Comparison of ENCODE assay signal across 38 cellular contexts in the genomic region with DNA sequence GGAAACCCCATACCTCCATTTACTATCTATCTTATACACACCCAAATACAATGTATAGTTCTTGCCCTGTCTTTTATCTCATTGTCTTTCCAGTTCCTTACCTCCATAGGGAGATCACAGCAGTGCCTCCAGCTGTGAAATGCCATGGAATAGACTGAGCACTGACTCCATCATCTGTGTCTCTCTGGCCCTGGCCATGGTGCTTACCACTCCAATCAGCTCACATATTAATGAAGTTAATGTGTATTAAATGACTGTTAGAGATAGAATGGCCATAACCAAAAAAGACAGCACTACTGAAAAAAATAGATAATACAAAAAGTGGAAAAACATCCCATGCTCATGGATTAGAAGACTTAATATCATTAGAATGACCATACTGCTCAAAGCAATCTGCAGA.
"Had no signal": no experiment of that assay in that cellular context is flagged by ENCODE, and none has a peak within 500 bp of the region (broad histone marks: within the 10 kb centered on the region; RNA-seq: fewer than 3 reads in every experiment).

No MANE protein-coding gene starts in this region.

- H3K4me3 Mint-ChIP-seq: activated naive CD4-positive, alpha-beta T cell treated with anti-CD3 and anti-CD28 coated beads for 36 hours; activated naive CD4-positive, alpha-beta T cell treated with anti-CD3 and anti-CD28 coated beads, Interleukin-2, amount 10 ng/mL, durations not matched to agents 7 days and 5 days; activated naive CD4-positive, alpha-beta T cell treated with anti-CD3 and anti-CD28 coated beads, Interleukin-2, amount 50 U/mL, for 24 hours; activated naive CD8-positive, alpha-beta T cell; activated naive CD8-positive, alpha-beta T cell treated with anti-CD3 and anti-CD28 coated beads for 36 hours; activated naive CD8-positive, alpha-beta T cell treated with anti-CD3 and anti-CD28 coated beads, Interleukin-2, amount 10 ng/mL, durations not matched to agents 7 days and 5 days; activated naive CD8-positive, alpha-beta T cell treated with anti-CD3 and anti-CD28 coated beads, Interleukin-2, amount 50 U/mL, for 24 hours; activated T-cell treated with anti-CD3 and anti-CD28 coated beads, Interleukin-2, amount 50 U/mL, for 24 hours; activated T-cell treated with anti-CD3 and anti-CD28 coated beads, Interleukin-2, amount 50 U/mL, for 4 hours; activated T-cell treated with anti-CD3 and anti-CD28 coated beads, Interleukin-2, amount 50 U/mL, for 72 hours; activated T-helper 1 cell treated with anti-CD3 and anti-CD28 coated beads, Interleukin-12 subunit alpha, Interleukin-12 subunit beta, Interleukin-2, Interleukin-4 antibody, amounts not matched to agents 30 ng/mL and 10 ng/mL and 1 ng/mL, durations not matched to agents 14 hours and 24 hours and 36 hours; activated T-helper 17 cell treated with anti-CD3 and anti-CD28 coated beads, Interleukin-2, amount 50 U/mL, for 72 hours; brain; central memory CD8-positive, alpha-beta T cell had no signal

- H3K36me3 Mint-ChIP-seq: activated naive CD4-positive, alpha-beta T cell treated with anti-CD3 and anti-CD28 coated beads, Interleukin-2, amount 10 ng/mL, durations not matched to agents 7 days and 5 days; activated naive CD4-positive, alpha-beta T cell treated with anti-CD3 and anti-CD28 coated beads, Interleukin-2, amount 50 U/mL, for 24 hours; activated naive CD4-positive, alpha-beta T cell treated with anti-CD3 and anti-CD28 coated beads, Interleukin-2, amount 50 U/mL, for 72 hours; activated naive CD8-positive, alpha-beta T cell; activated naive CD8-positive, alpha-beta T cell treated with anti-CD3 and anti-CD28 coated beads, Interleukin-2, amount 10 ng/mL, durations not matched to agents 7 days and 5 days; brain had no signal

- H3K27me3 Mint-ChIP-seq: activated naive CD8-positive, alpha-beta T cell treated with anti-CD3 and anti-CD28 coated beads, Interleukin-2, amount 50 U/mL, for 24 hours had no signal

- H3K36me3 ChIP-seq: adrenal gland, ascending aorta, brain microvascular endothelial cell, breast epithelium, cardiac muscle cell had no signal

- H3K9me3 Mint-ChIP-seq: activated naive CD4-positive, alpha-beta T cell treated with anti-CD3 and anti-CD28 coated beads for 36 hours; activated naive CD4-positive, alpha-beta T cell treated with anti-CD3 and anti-CD28 coated beads, Interleukin-2, amount 10 ng/mL, durations not matched to agents 7 days and 5 days; activated naive CD4-positive, alpha-beta T cell treated with anti-CD3 and anti-CD28 coated beads, Interleukin-2, amount 50 U/mL, for 24 hours; activated naive CD8-positive, alpha-beta T cell treated with anti-CD3 and anti-CD28 coated beads for 36 hours; activated naive CD8-positive, alpha-beta T cell treated with anti-CD3 and anti-CD28 coated beads, Interleukin-2, amount 10 ng/mL, durations not matched to agents 7 days and 5 days; activated T-cell treated with anti-CD3 and anti-CD28 coated beads, Interleukin-2, amount 50 U/mL, for 4 hours; activated T-cell treated with anti-CD3 and anti-CD28 coated beads, Interleukin-2, amount 50 U/mL, for 72 hours; activated T-helper 1 cell treated with anti-CD3 and anti-CD28 coated beads, Interleukin-12 subunit alpha, Interleukin-12 subunit beta, Interleukin-2, Interleukin-4 antibody, amounts not matched to agents 30 ng/mL and 10 ng/mL and 1 ng/mL, durations not matched to agents 14 hours and 24 hours and 36 hours; activated T-helper 17 cell treated with anti-CD3 and anti-CD28 coated beads, Interleukin-2, amount 50 U/mL, for 72 hours; activated T-helper 2 cell treated with anti-CD3 and anti-CD28 coated beads, Interferon-gamma antibody, Interleukin-2, Interleukin-4, amounts not matched to agents 10 μg/mL and 5 μg/mL and 100 μg/mL, durations not matched to agents 14 hours and 24 hours and 36 hours; central memory CD8-positive, alpha-beta T cell had no signal

- ATAC-seq: activated naive CD4-positive, alpha-beta T cell treated with anti-CD3 and anti-CD28 coated beads, Interleukin-2, amount 50 U/mL, for 72 hours; activated naive CD8-positive, alpha-beta T cell treated with anti-CD3 and anti-CD28 coated beads, Interleukin-2, amount 50 U/mL, for 24 hours; activated T-cell treated with anti-CD3 and anti-CD28 coated beads, Interleukin-2, amount 50 U/mL, for 4 hours; activated T-cell treated with anti-CD3 and anti-CD28 coated beads, Interleukin-2, amount 50 U/mL, for 72 hours; activated T-helper 17 cell treated with anti-CD3 and anti-CD28 coated beads, Interleukin-2, amount 50 U/mL, for 72 hours; body of pancreas had no signal

- H3K9me3 ChIP-seq: adrenal gland, ascending aorta, body of pancreas, breast epithelium had no signal

- H3K27ac ChIP-seq: adrenal gland, ascending aorta, body of pancreas, brain microvascular endothelial cell, breast epithelium, cardiac muscle cell had no signal

- H3K4me3 ChIP-seq: adrenal gland, ascending aorta, body of pancreas, breast epithelium, cardiac muscle cell had no signal

- H3K27me3 ChIP-seq: adrenal gland, ascending aorta, body of pancreas, brain microvascular endothelial cell, breast epithelium, cardiac muscle cell had no signal

- DNase-seq: activated effector memory CD4-positive, alpha-beta T cell treated with anti-CD3 and anti-CD28 coated beads, Interleukin-2, amount 50 U/mL, for 16 hours; activated effector memory CD4-positive, alpha-beta T cell treated with Interleukin-2 at 50 U/mL for 16 hours; activated gamma-delta T cell; activated gamma-delta T cell treated with Interleukin-2 at 50 U/mL for 16 hours; activated naive CD4-positive, alpha-beta T cell; activated naive CD4-positive, alpha-beta T cell treated with anti-CD3 and anti-CD28 coated beads for 36 hours; activated naive CD4-positive, alpha-beta T cell treated with anti-CD3 and anti-CD28 coated beads, Interleukin-2, amount 10 ng/mL, durations not matched to agents 7 days and 5 days; activated naive CD4-positive, alpha-beta T cell treated with anti-CD3 and anti-CD28 coated beads, Interleukin-2, amount 50 U/mL, for 16 hours; activated naive CD4-positive, alpha-beta T cell treated with Interleukin-2 at 50 U/mL for 16 hours; activated naive CD8-positive, alpha-beta T cell treated with anti-CD3 and anti-CD28 coated beads for 36 hours; activated naive CD8-positive, alpha-beta T cell treated with anti-CD3 and anti-CD28 coated beads, Interleukin-2, amount 10 ng/mL, durations not matched to agents 7 days and 5 days; activated naive CD8-positive, alpha-beta T cell treated with anti-CD3 and anti-CD28 coated beads, Interleukin-2, amount 50 U/mL, for 24 hours; activated T-cell treated with anti-CD3 and anti-CD28 coated beads, Interleukin-2, amount 50 U/mL, for 1 hour; activated T-cell treated with anti-CD3 and anti-CD28 coated beads, Interleukin-2, amount 50 U/mL, for 24 hours; activated T-cell treated with anti-CD3 and anti-CD28 coated beads, Interleukin-2, amount 50 U/mL, for 4 hours; activated T-cell treated with anti-CD3 and anti-CD28 coated beads, Interleukin-2, amount 50 U/mL, for 48 hours; activated T-cell treated with anti-CD3 and anti-CD28 coated beads, Interleukin-2, amount 50 U/mL, for 72 hours; adrenal gland; amniotic stem cell; amygdala; anterior cingulate cortex; aorta; body of pancreas; brain microvascular endothelial cell; caudate nucleus; central memory CD4-positive, alpha-beta T cell; cerebellar nuclear complex had no signal

- H3K27ac Mint-ChIP-seq: activated naive CD4-positive, alpha-beta T cell treated with anti-CD3 and anti-CD28 coated beads for 36 hours; activated naive CD4-positive, alpha-beta T cell treated with anti-CD3 and anti-CD28 coated beads, Interleukin-2, amount 10 ng/mL, durations not matched to agents 7 days and 5 days; activated naive CD4-positive, alpha-beta T cell treated with anti-CD3 and anti-CD28 coated beads, Interleukin-2, amount 50 U/mL, for 24 hours; activated naive CD4-positive, alpha-beta T cell treated with anti-CD3 and anti-CD28 coated beads, Interleukin-2, amount 50 U/mL, for 72 hours; activated naive CD8-positive, alpha-beta T cell; activated naive CD8-positive, alpha-beta T cell treated with anti-CD3 and anti-CD28 coated beads for 36 hours; activated naive CD8-positive, alpha-beta T cell treated with anti-CD3 and anti-CD28 coated beads, Interleukin-2, amount 10 ng/mL, durations not matched to agents 7 days and 5 days; activated naive CD8-positive, alpha-beta T cell treated with anti-CD3 and anti-CD28 coated beads, Interleukin-2, amount 50 U/mL, for 24 hours; activated T-cell treated with anti-CD3 and anti-CD28 coated beads, Interleukin-2, amount 50 U/mL, for 24 hours; activated T-cell treated with anti-CD3 and anti-CD28 coated beads, Interleukin-2, amount 50 U/mL, for 72 hours; activated T-helper 1 cell treated with anti-CD3 and anti-CD28 coated beads, Interleukin-12 subunit alpha, Interleukin-12 subunit beta, Interleukin-2, Interleukin-4 antibody, amounts not matched to agents 30 ng/mL and 10 ng/mL and 1 ng/mL, durations not matched to agents 14 hours and 24 hours and 36 hours; activated T-helper 17 cell treated with anti-CD3 and anti-CD28 coated beads, Interleukin-2, amount 50 U/mL, for 72 hours; activated T-helper 2 cell treated with anti-CD3 and anti-CD28 coated beads, Interferon-gamma antibody, Interleukin-2, Interleukin-4, amounts not matched to agents 10 μg/mL and 5 μg/mL and 100 μg/mL, durations not matched to agents 14 hours and 24 hours and 36 hours; brain had no signal

- H3K4me1 ChIP-seq: adrenal gland, ascending aorta, body of pancreas, breast epithelium had no signal

- H3K4me1 Mint-ChIP-seq: activated naive CD4-positive, alpha-beta T cell treated with anti-CD3 and anti-CD28 coated beads, Interleukin-2, amount 10 ng/mL, durations not matched to agents 7 days and 5 days; activated naive CD4-positive, alpha-beta T cell treated with anti-CD3 and anti-CD28 coated beads, Interleukin-2, amount 50 U/mL, for 24 hours; activated naive CD8-positive, alpha-beta T cell treated with anti-CD3 and anti-CD28 coated beads for 36 hours; activated naive CD8-positive, alpha-beta T cell treated with anti-CD3 and anti-CD28 coated beads, Interleukin-2, amount 10 ng/mL, durations not matched to agents 7 days and 5 days; activated naive CD8-positive, alpha-beta T cell treated with anti-CD3 and anti-CD28 coated beads, Interleukin-2, amount 50 U/mL, for 24 hours; activated T-helper 17 cell treated with anti-CD3 and anti-CD28 coated beads, Interleukin-2, amount 50 U/mL, for 72 hours; central memory CD8-positive, alpha-beta T cell had no signal
